In genomic region chr5:179765400-179765799, GRCh38 we compare ENCODE assay signal across 2 cellular contexts.
TF ChIP-seq lines count a peak whose summit lies in the region.

No MANE protein-coding gene starts in this region.

TF ChIP-seq in A549, 52 proteins besides CTCF, POLR2A, EP300 and RAD21:
- no peak for TF ChIP-seq HMGXB4 (CRISPR knock-in tag; IDR thresholded peaks at IDR 0.05; ENCODE audit: borderline replicate concordance)
- TF ChIP-seq ZSCAN20 (CRISPR knock-in tag; IDR thresholded peaks at IDR 0.05): no peak
- TF ChIP-seq BHLHE40 (IDR thresholded peaks at IDR 0.05; ENCODE audit: low read depth, low read length): no peak
- no peak for TF ChIP-seq HES2 (IDR thresholded peaks at IDR 0.05)
- TF ChIP-seq MAX (IDR thresholded peaks at IDR 0.05): no peak
- TF ChIP-seq JUNB (IDR thresholded peaks at IDR 0.05): no peak
- TF ChIP-seq FOSB (CRISPR knock-in tag; IDR thresholded peaks at IDR 0.05): no peak
- TF ChIP-seq HOXB5 (CRISPR knock-in tag; IDR thresholded peaks at IDR 0.05): no peak
- TF ChIP-seq KDM5A (IDR thresholded peaks at IDR 0.05): no peak
- no peak for TF ChIP-seq ZFP36 (IDR thresholded peaks at IDR 0.05; ENCODE audit: borderline replicate concordance, partially characterized antibody)
- TF ChIP-seq BCL3 (IDR thresholded peaks at IDR 0.05): no peak
- no peak for TF ChIP-seq SMC3 (IDR thresholded peaks at IDR 0.05)
- no peak for TF ChIP-seq TP53 (CRISPR knock-in tag; IDR thresholded peaks at IDR 0.05)
- TF ChIP-seq GATA3 (IDR thresholded peaks at IDR 0.05; ENCODE audit: borderline replicate concordance): no peak
- TF ChIP-seq PBX3 (IDR thresholded peaks at IDR 0.05): no peak
- no peak for TF ChIP-seq ESRRA (IDR thresholded peaks at IDR 0.05; ENCODE audit: borderline replicate concordance, low read length)
- no peak for TF ChIP-seq HOXB13 (CRISPR knock-in tag; IDR thresholded peaks at IDR 0.05; ENCODE audit: low read depth)
- no peak for TF ChIP-seq RCOR1 (IDR thresholded peaks at IDR 0.05; ENCODE audit: low read depth, low read length)

TF ChIP-seq in K562, 482 proteins besides CTCF, POLR2A, EP300 and RAD21 (continues in another document):
- TF ChIP-seq JUND (IDR thresholded peaks at IDR 0.05; ENCODE audit: borderline replicate concordance, low read depth, low read length) (peak; percentile 35; the same call in 1 of the 2 replicates), JUND (tag; IDR thresholded peaks at IDR 0.05; ENCODE audit: borderline replicate concordance, low read depth, low read length) (no peak), FOXP4 (CRISPR knock-in tag; IDR thresholded peaks at IDR 0.05; ENCODE audit: borderline replicate concordance) (no peak), FOSL1 (tag; conservative IDR thresholded peaks at IDR 0.05) (peak; percentile 64), E2F6 (IDR thresholded peaks at IDR 0.05; ENCODE audit: borderline replicate concordance in 1 of 2, extremely low read depth in 1 of 2, insufficient read depth in 1 of 2, insufficient read length in 1 of 2, low read depth in 1 of 2, low read length in 1 of 2, poor library complexity in 1 of 2, severe bottlenecking in 1 of 2) (peak in 1 of 2 experiments; percentile 18), MGA (IDR thresholded peaks at IDR 0.05) (peak; percentile 65), ZBTB40 (IDR thresholded peaks at IDR 0.05) (no peak), ZBTB40 (CRISPR knock-in tag; IDR thresholded peaks at IDR 0.05) (no peak), ZNF347 (CRISPR knock-in tag; IDR thresholded peaks at IDR 0.05; ENCODE audit: low read depth) (no peak), ZNF592 (IDR thresholded peaks at IDR 0.05) (peak; percentile 12), TCF7L2 (IDR thresholded peaks at IDR 0.05; ENCODE audit: low read depth, low read length) (no peak)
